ENCODE assay signal across 6 cellular contexts in the genomic region with DNA sequence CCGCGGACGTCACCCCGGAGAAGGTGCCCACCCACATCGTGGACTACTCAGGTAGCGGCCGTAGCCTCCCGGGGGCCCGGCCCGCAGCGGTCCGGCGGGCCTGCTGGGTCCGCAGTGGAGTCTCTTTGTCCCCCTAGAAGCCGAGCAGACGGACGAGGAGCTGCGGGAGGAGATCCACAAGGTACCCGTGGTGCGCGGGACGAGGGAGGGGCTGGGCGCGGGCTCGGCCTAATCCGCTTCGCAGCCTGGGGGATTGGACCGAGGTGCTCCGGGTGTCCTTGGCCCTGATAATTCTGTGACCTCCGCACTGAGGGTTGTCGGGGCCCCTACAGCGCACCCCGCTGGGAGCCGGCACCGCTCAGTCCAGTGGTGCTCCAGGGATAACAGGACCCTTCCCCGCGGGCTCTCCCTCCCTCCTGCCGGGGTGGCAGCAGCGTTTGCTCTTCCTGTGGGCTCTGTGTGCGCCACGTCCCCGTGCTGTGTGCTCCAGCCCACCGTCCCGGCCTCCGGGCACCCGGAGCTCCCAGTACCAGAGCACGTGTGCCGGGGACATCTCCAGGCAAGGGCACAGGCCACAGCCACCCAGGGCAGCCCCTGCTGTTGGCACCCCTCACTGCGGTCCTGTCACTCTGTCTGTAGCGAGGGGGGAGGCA. TPM values are rescaled to one million over a fixed set of nuclear protein-coding genes. Genes with fewer than 3 reads are reported as not detected.
DNase-seq lines count a peak whose midpoint lies in the region; ATAC-seq lines count a peak whose summit lies in the region.

No MANE protein-coding gene starts in this region.

- peak overlapping the region; percentile 78 for H3K4me3 Mint-ChIP-seq in activated naive CD8-positive, alpha-beta T cell treated with anti-CD3 and anti-CD28 coated beads, Interleukin-2, amount 10 ng/mL, durations not matched to agents 7 days and 5 days

- no peaks in the 10 kb centered on the region for H3K9me3 Mint-ChIP-seq in activated naive CD8-positive, alpha-beta T cell treated with anti-CD3 and anti-CD28 coated beads, Interleukin-2, amount 10 ng/mL, durations not matched to agents 7 days and 5 days

- DNase-seq in activated naive CD8-positive, alpha-beta T cell treated with anti-CD3 and anti-CD28 coated beads, Interleukin-2, amount 10 ng/mL, durations not matched to agents 7 days and 5 days = peak; percentile 58
- DNase-seq in DMS79 treated with DMSO at 0.1 percent for 48 hours (lab: John Stamatoyannopoulos, UW) = no peak
- no peak for DNase-seq in NCI-H526 treated with DMSO at 0.1 percent for 48 hours (lab: John Stamatoyannopoulos, UW)

- peaks cover 16% of the 10 kb centered on the region for H3K4me1 ChIP-seq in mononuclear cell (ENCODE audit: insufficient read depth, low read length)

- peak overlapping the region; percentile 65 for H3K4me3 ChIP-seq in mononuclear cell (ENCODE audit: low read length)

- no peaks in the 10 kb centered on the region for H3K27me3 Mint-ChIP-seq in activated naive CD8-positive, alpha-beta T cell treated with anti-CD3 and anti-CD28 coated beads, Interleukin-2, amount 10 ng/mL, durations not matched to agents 7 days and 5 days

- H3K27me3 ChIP-seq in mononuclear cell (ENCODE audit: insufficient read depth, low read length) = no peaks in the 10 kb centered on the region

- H3K9me3 ChIP-seq in mononuclear cell (ENCODE audit: low read depth, low read length) = no peaks in the 10 kb centered on the region

- POLR2A ChIA-PET in activated naive CD8-positive, alpha-beta T cell treated with anti-CD3 and anti-CD28 coated beads, Interleukin-2, amount 10 ng/mL, durations not matched to agents 7 days and 5 days (lab: Charles Lee) = interaction anchor here (0.5 to 2.5 kb wide), 6 partner anchors 11 to 92 kb away, joined by 3 to 18 read pairs (median 6); a partner anchor contains a TSS

- H3K4me1 Mint-ChIP-seq in activated naive CD8-positive, alpha-beta T cell treated with anti-CD3 and anti-CD28 coated beads, Interleukin-2, amount 10 ng/mL, durations not matched to agents 7 days and 5 days = peaks cover 4% of the 10 kb centered on the region

- H3K36me3 Mint-ChIP-seq in activated naive CD8-positive, alpha-beta T cell treated with anti-CD3 and anti-CD28 coated beads, Interleukin-2, amount 10 ng/mL, durations not matched to agents 7 days and 5 days = no peaks in the 10 kb centered on the region

- peak overlapping the region; percentile 61 for H3K27ac Mint-ChIP-seq in activated naive CD8-positive, alpha-beta T cell treated with anti-CD3 and anti-CD28 coated beads, Interleukin-2, amount 10 ng/mL, durations not matched to agents 7 days and 5 days

- peak; percentile 9 for ATAC-seq in HG02588 (IDR thresholded peaks at IDR 0.05; ENCODE audit: unreplicated experiment)
- ATAC-seq in activated naive CD8-positive, alpha-beta T cell treated with anti-CD3 and anti-CD28 coated beads, Interleukin-2, amount 10 ng/mL, durations not matched to agents 7 days and 5 days (ENCODE audit: low read depth) = peak; percentile 3
- no peak for ATAC-seq in GM21723 (IDR thresholded peaks at IDR 0.05; ENCODE audit: unreplicated experiment)

RNA-seq across cellular contexts. Expression of a gene that starts 0.7 kb away (rescaled TPM):
- total RNA-seq in activated naive CD8-positive, alpha-beta T cell treated with anti-CD3 and anti-CD28 coated beads, Interleukin-2, amount 10 ng/mL, durations not matched to agents 7 days and 5 days = 100 to 1,000 TPM; 173 to 183 TPM
- 45.2 TPM for total RNA-seq in mononuclear cell

RNA-seq across cellular contexts. Expression of a gene that starts 6.8 kb away (rescaled TPM):
- 1 to 10 TPM; 1.1 to 1.7 TPM for total RNA-seq in activated naive CD8-positive, alpha-beta T cell treated with anti-CD3 and anti-CD28 coated beads, Interleukin-2, amount 10 ng/mL, durations not matched to agents 7 days and 5 days
- 0.84 TPM for total RNA-seq in mononuclear cell

RNA-seq across cellular contexts. Expression of a gene that starts 11.6 kb away (rescaled TPM):
- 10 to 100 TPM; 74.3 to 93.3 TPM for total RNA-seq in activated naive CD8-positive, alpha-beta T cell treated with anti-CD3 and anti-CD28 coated beads, Interleukin-2, amount 10 ng/mL, durations not matched to agents 7 days and 5 days
- 39.0 TPM for total RNA-seq in mononuclear cell

RNA-seq across cellular contexts. Expression of a gene that starts 15.5 kb away (rescaled TPM):
- total RNA-seq in activated naive CD8-positive, alpha-beta T cell treated with anti-CD3 and anti-CD28 coated beads, Interleukin-2, amount 10 ng/mL, durations not matched to agents 7 days and 5 days = 10 to 100 TPM; 34.0 to 38.3 TPM
- 25.0 TPM for total RNA-seq in mononuclear cell

RNA-seq across cellular contexts. Expression of a gene that starts 19.5 kb away (rescaled TPM):
- total RNA-seq in activated naive CD8-positive, alpha-beta T cell treated with anti-CD3 and anti-CD28 coated beads, Interleukin-2, amount 10 ng/mL, durations not matched to agents 7 days and 5 days = 10 to 100 TPM; 73.2 to 79.1 TPM
- total RNA-seq in mononuclear cell = 4.6 TPM
